8 cellular contexts compared by ENCODE assay signal in genomic region chr1:203278885-203279406, GRCh38. TPM values are rescaled to one million over a fixed set of nuclear protein-coding genes. Genes with fewer than 3 reads are reported as not detected.
A peak's percentile ranks its signal among the peaks of the same experiment; 100 is the strongest.
DNase-seq lines count a peak whose midpoint lies in the region; ATAC-seq, FAIRE-seq and TF ChIP-seq lines count a peak whose summit lies in the region.

No MANE protein-coding gene starts in this region.

- DNase-seq in activated CD4-positive, alpha-beta T cell treated with anti-CD3 and anti-CD28 coated beads, Interleukin-2, amount 10 ng/mL, durations not matched to agents 7 days and 5 days: no peak
- no peak for DNase-seq in activated CD4-positive, alpha-beta T cell treated with anti-CD3 and anti-CD28 coated beads for 1 hour
- DNase-seq in astrocyte (ENCODE audit: low read depth): no peak
- no peak for DNase-seq in mesendoderm
- no peak for DNase-seq in stimulated activated naive CD4-positive, alpha-beta T cell (lab: John Stamatoyannopoulos, UW)
- DNase-seq in erythroblast (lab: John Stamatoyannopoulos, UW): no peak

- H3K27me3 Mint-ChIP-seq in activated CD4-positive, alpha-beta T cell treated with anti-CD3 and anti-CD28 coated beads, Interleukin-2, amount 10 ng/mL, durations not matched to agents 7 days and 5 days: no peaks in the 10 kb centered on the region
- peaks cover 22% of the 10 kb centered on the region for H3K27me3 Mint-ChIP-seq in astrocyte (ENCODE audit: low read depth, unreplicated experiment)

- H3K4me3 Mint-ChIP-seq in activated CD4-positive, alpha-beta T cell treated with anti-CD3 and anti-CD28 coated beads, Interleukin-2, amount 10 ng/mL, durations not matched to agents 7 days and 5 days: peak overlapping the region; percentile 1
- peak overlapping the region; percentile 4 for H3K4me3 Mint-ChIP-seq in astrocyte (ENCODE audit: unreplicated experiment)

- no peaks in the 10 kb centered on the region for H3K79me1 ChIP-seq in mesendoderm (ENCODE audit: low read length)

- no peak for FAIRE-seq in astrocyte (lab: Jason Lieb, UNC)

- H2AFZ ChIP-seq in astrocyte (ENCODE audit: low read depth, low read length): peak overlapping the region; percentile 85

- TF ChIP-seq CTCF in astrocyte (IDR thresholded peaks at IDR 0.05; ENCODE audit: insufficient read depth, low read depth, low read length): no peak

- H3K27me3 ChIP-seq in astrocyte (ENCODE audit: insufficient read depth, low read length) (peaks cover under 1% of the 10 kb centered on the region), mesendoderm (ENCODE audit: insufficient read depth, low read length, poor library complexity) (no peaks in the 10 kb centered on the region)

- no peak overlapping the region for H2BK5ac ChIP-seq in mesendoderm (ENCODE audit: low read length)

- H3K23ac ChIP-seq in mesendoderm (ENCODE audit: low read length): no peak overlapping the region

- H4K5ac ChIP-seq in mesendoderm (ENCODE audit: low read length): no peak overlapping the region

- no peak overlapping the region for H2BK120ac ChIP-seq in mesendoderm (ENCODE audit: low read depth, low read length)

- no peak for ATAC-seq in GM19397 (IDR thresholded peaks at IDR 0.05; ENCODE audit: unreplicated experiment)

- peaks cover 70% of the 10 kb centered on the region for H3K4me1 Mint-ChIP-seq in activated CD4-positive, alpha-beta T cell treated with anti-CD3 and anti-CD28 coated beads, Interleukin-2, amount 10 ng/mL, durations not matched to agents 7 days and 5 days
- H3K4me1 Mint-ChIP-seq in astrocyte (ENCODE audit: low read depth, unreplicated experiment): peaks cover 22% of the 10 kb centered on the region

- H3K9ac ChIP-seq in astrocyte (ENCODE audit: low read length) (peak overlapping the region; percentile 22), mesendoderm (ENCODE audit: low read length) (peak overlapping the region; percentile 19)

- TF ChIP-seq POLR2A in erythroblast (IDR thresholded peaks at IDR 0.05; ENCODE audit: low read length): no peak

- H3K36me3 Mint-ChIP-seq in activated CD4-positive, alpha-beta T cell treated with anti-CD3 and anti-CD28 coated beads, Interleukin-2, amount 10 ng/mL, durations not matched to agents 7 days and 5 days (ENCODE audit: low read depth): no peaks in the 10 kb centered on the region
- H3K36me3 Mint-ChIP-seq in astrocyte (ENCODE audit: low read depth, unreplicated experiment): no peaks in the 10 kb centered on the region

- H3K18ac ChIP-seq in mesendoderm (ENCODE audit: low read length): no peak overlapping the region

- no peak overlapping the region for H3K4ac ChIP-seq in mesendoderm (ENCODE audit: low read depth, low read length)

- no peak overlapping the region for H2AK5ac ChIP-seq in mesendoderm (ENCODE audit: low read length)

- H4K20me1 ChIP-seq in astrocyte (ENCODE audit: insufficient read depth, low read length): no peaks in the 10 kb centered on the region

- H3K4me1 ChIP-seq in astrocyte (ENCODE audit: insufficient read depth, low read length) (peaks cover 14% of the 10 kb centered on the region), mesendoderm (ENCODE audit: control insufficient read depth, low read depth, low read length) (peaks cover 2% of the 10 kb centered on the region)

- POLR2A ChIA-PET in activated CD4-positive, alpha-beta T cell treated with anti-CD3 and anti-CD28 coated beads, Interleukin-2, amount 10 ng/mL, durations not matched to agents 7 days and 5 days (lab: Charles Lee): no interaction called here

- no peaks in the 10 kb centered on the region for H3K9me3 ChIP-seq in astrocyte (ENCODE audit: insufficient read depth, low read depth, low read length)

- H3K36me3 ChIP-seq in astrocyte (ENCODE audit: insufficient read depth, low read length) (no peaks in the 10 kb centered on the region), mesendoderm (ENCODE audit: control insufficient read depth, insufficient read depth, low read length) (no peaks in the 10 kb centered on the region)

- peak overlapping the region; percentile 27 for H3K4me3 ChIP-seq in astrocyte (ENCODE audit: insufficient read depth, low read depth, low read length)
- no peak overlapping the region for H3K4me3 ChIP-seq in mesendoderm (ENCODE audit: low read length)

- H3K9me3 Mint-ChIP-seq in activated CD4-positive, alpha-beta T cell treated with anti-CD3 and anti-CD28 coated beads, Interleukin-2, amount 10 ng/mL, durations not matched to agents 7 days and 5 days: no peaks in the 10 kb centered on the region
- no peaks in the 10 kb centered on the region for H3K9me3 Mint-ChIP-seq in astrocyte (ENCODE audit: unreplicated experiment)

- H3K79me2 ChIP-seq in astrocyte (ENCODE audit: insufficient read depth, low read length) (no peaks in the 10 kb centered on the region), mesendoderm (ENCODE audit: control insufficient read depth, insufficient read depth, low read length) (no peaks in the 10 kb centered on the region)

- no peak overlapping the region for H2BK15ac ChIP-seq in mesendoderm (replicated peaks; ENCODE audit: low read depth)

- CTCF ChIA-PET in activated CD4-positive, alpha-beta T cell treated with anti-CD3 and anti-CD28 coated beads, Interleukin-2, amount 10 ng/mL, durations not matched to agents 7 days and 5 days (lab: Charles Lee): interaction anchor here (0.8 to 5.9 kb wide), 9 partner anchors 9 to 60 kb away, joined by 3 to 64 read pairs (median 3); no protein-coding TSS in a partner anchor

- no peak overlapping the region for H4K8ac ChIP-seq in mesendoderm (ENCODE audit: low read depth, low read length)

- no CpG with 5 or more reads among the region's 8 CpGs for WGBS in mesendoderm (ENCODE audit: extremely low coverage, insufficient coverage, low lambda C conversion rate)

- H3K4me2 ChIP-seq in astrocyte (ENCODE audit: low read length): peak overlapping the region; percentile 79
- no peak overlapping the region for H3K4me2 ChIP-seq in mesendoderm (ENCODE audit: low read length)

- H3K27ac ChIP-seq in astrocyte (ENCODE audit: low read depth, low read length): peak overlapping the region; percentile 31
- no peak overlapping the region for H3K27ac ChIP-seq in mesendoderm (ENCODE audit: low read depth, low read length)
- peak overlapping the region; percentile 96 for H3K27ac ChIP-seq in temporal lobe (ENCODE audit: low read depth, low read length)

- H3K27ac Mint-ChIP-seq in activated CD4-positive, alpha-beta T cell treated with anti-CD3 and anti-CD28 coated beads, Interleukin-2, amount 10 ng/mL, durations not matched to agents 7 days and 5 days: peak overlapping the region; percentile 74
- H3K27ac Mint-ChIP-seq in astrocyte (ENCODE audit: unreplicated experiment): peak overlapping the region; percentile 51

- H3K56ac ChIP-seq in mesendoderm (ENCODE audit: low read length): peak overlapping the region; percentile 56

RNA-seq across cellular contexts. Expression of gene BTG2, which starts 26.4 kb away (rescaled TPM):
- 10 to 100 TPM; 73.6 to 82.3 TPM for total RNA-seq in activated CD4-positive, alpha-beta T cell treated with anti-CD3 and anti-CD28 coated beads, Interleukin-2, amount 10 ng/mL, durations not matched to agents 7 days and 5 days
- total RNA-seq in astrocyte (46.4 and 58.3 TPM in 2 replicates), temporal lobe (10.1 TPM)
- polyA plus RNA-seq in mesendoderm (2013, experiment 1 of 2): 4.1 TPM
- 3.9 TPM for polyA plus RNA-seq in mesendoderm (2013, experiment 2 of 2)

RNA-seq across cellular contexts. Expression of gene CHIT1, which starts 49.5 kb away (rescaled TPM):
- under 1 TPM; 0.30 to 0.42 TPM for total RNA-seq in activated CD4-positive, alpha-beta T cell treated with anti-CD3 and anti-CD28 coated beads, Interleukin-2, amount 10 ng/mL, durations not matched to agents 7 days and 5 days
- total RNA-seq in astrocyte (not detected in 2 replicates), temporal lobe (under 0.01 TPM)
- not detected for polyA plus RNA-seq in mesendoderm (2013, experiment 1 of 2)
- polyA plus RNA-seq in mesendoderm (2013, experiment 2 of 2): not detected
